In the genomic region with DNA sequence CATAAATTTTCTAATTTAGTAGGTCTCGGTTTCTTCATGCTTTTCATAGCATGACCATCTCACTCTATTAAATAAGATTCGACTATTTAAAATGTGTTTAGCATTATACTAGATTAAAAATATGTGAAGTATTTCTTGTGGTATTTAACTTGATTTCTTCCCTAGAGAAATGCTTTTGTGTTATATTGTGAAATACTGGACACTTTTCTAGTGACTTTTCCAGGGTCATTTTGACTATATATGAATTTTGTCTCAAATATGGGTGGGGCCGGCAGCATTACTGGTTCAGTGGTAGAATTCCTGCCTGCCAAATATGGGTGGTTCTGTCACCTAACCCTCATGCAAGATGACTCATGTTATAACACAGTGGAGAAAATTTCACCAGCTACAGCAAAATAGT, we compare ENCODE assay signal across 1 cellular context.
TF ChIP-seq lines count a peak whose summit lies in the region.

No MANE protein-coding gene starts in this region.

TF ChIP-seq in IMR-90, 13 proteins besides CTCF, POLR2A, EP300 and RAD21:
- TF ChIP-seq RFX5 (IDR thresholded peaks at IDR 0.05; ENCODE audit: low read depth, low read length) (no peak), CEBPB (IDR thresholded peaks at IDR 0.05; ENCODE audit: low read depth, low read length) (peak; percentile 62; the same call in 1 of the 2 replicates)
